In genomic region chr10:28777911-28778310, GRCh38 we compare ENCODE assay signal across 19 cellular contexts.
DNase-seq lines count a peak whose midpoint lies in the region; ATAC-seq, FAIRE-seq and TF ChIP-seq lines count a peak whose summit lies in the region.
"Had no signal": no experiment of that assay in that cellular context is flagged by ENCODE, and none has a peak within 500 bp of the region (broad histone marks: within the 10 kb centered on the region; RNA-seq: fewer than 3 reads in every experiment).

No MANE protein-coding gene starts in this region.

- H3K27me3 ChIP-seq in astrocyte (ENCODE audit: insufficient read depth, low read length) (no peaks in the 10 kb centered on the region), neural progenitor cell (no peaks in the 10 kb centered on the region), tibial nerve (no peaks in the 10 kb centered on the region), colonic mucosa (no peaks in the 10 kb centered on the region)
- H3K27me3 ChIP-seq: BE2C had no signal

- no peaks in the 10 kb centered on the region for H3K79me2 ChIP-seq in astrocyte (ENCODE audit: insufficient read depth, low read length)
- H3K79me2 ChIP-seq in neural progenitor cell (ENCODE audit: low read depth): no peaks in the 10 kb centered on the region

- H3K27me3 Mint-ChIP-seq in astrocyte (ENCODE audit: low read depth, unreplicated experiment): peaks cover 3% of the 10 kb centered on the region
- H3K27me3 Mint-ChIP-seq in neural progenitor cell (ENCODE audit: insufficient read depth, low read depth): peaks cover 8% of the 10 kb centered on the region
- peaks cover 0 to 6% (median 4%) of the 10 kb centered on the region in 5 donors for H3K27me3 Mint-ChIP-seq in naive thymus-derived CD8-positive, alpha-beta T cell

- H3K36me3 ChIP-seq in astrocyte (ENCODE audit: insufficient read depth, low read length) (no peaks in the 10 kb centered on the region), neural progenitor cell (no peaks in the 10 kb centered on the region), tibial nerve (no peaks in the 10 kb centered on the region), colonic mucosa (no peaks in the 10 kb centered on the region)
- H3K36me3 ChIP-seq: BE2C, HAP-1 had no signal

- 64 to 65% methylated on average over 2 of the region's 2 CpGs for WGBS in tibial nerve, 2 donors

- H3K4me3 Mint-ChIP-seq in astrocyte (ENCODE audit: unreplicated experiment) (no peak overlapping the region), neural progenitor cell (no peak overlapping the region)
- peak overlapping the region in 1 of 10 donors; percentile 51 for H3K4me3 Mint-ChIP-seq in naive thymus-derived CD8-positive, alpha-beta T cell
- H3K4me3 Mint-ChIP-seq: CD4-positive, CD25-positive, alpha-beta regulatory T cell; CD8-positive, alpha-beta memory T cell had no signal

- H3K36me3 Mint-ChIP-seq in astrocyte (ENCODE audit: low read depth, unreplicated experiment) (peaks cover 2% of the 10 kb centered on the region), neural progenitor cell (no peaks in the 10 kb centered on the region)
- peaks cover 0 to 4% (median 0%) of the 10 kb centered on the region in 3 donors for H3K36me3 Mint-ChIP-seq in naive thymus-derived CD8-positive, alpha-beta T cell
- H3K36me3 Mint-ChIP-seq: CD4-positive, CD25-positive, alpha-beta regulatory T cell; CD8-positive, alpha-beta memory T cell had no signal

- H3K27ac ChIP-seq in astrocyte (ENCODE audit: low read depth, low read length) (no peak overlapping the region), neural progenitor cell (no peak overlapping the region), tibial nerve (no peak overlapping the region), colonic mucosa (no peak overlapping the region)

- H3K9me3 ChIP-seq in astrocyte (ENCODE audit: insufficient read depth, low read depth, low read length) (no peaks in the 10 kb centered on the region), neural progenitor cell (ENCODE audit: low read depth) (no peaks in the 10 kb centered on the region), tibial nerve (no peaks in the 10 kb centered on the region), colonic mucosa (no peaks in the 10 kb centered on the region)
- H3K9me3 ChIP-seq: BE2C, HAP-1 had no signal

- FAIRE-seq in astrocyte (lab: Jason Lieb, UNC): no peak
- FAIRE-seq: A204.1, GM12878, HTR-8/SVneo had no signal

- DNase-seq in M059J (ENCODE audit: low read depth) (peak; percentile 4), astrocyte (ENCODE audit: low read depth) (peak; percentile 39), neural progenitor cell (ENCODE audit: low spot score) (no peak), tibial nerve (ENCODE audit: low spot score in 2 of 2) (no peak), colonic mucosa (no peak)
- DNase-seq in activated T-cell treated with anti-CD3 and anti-CD28 coated beads, Interleukin-2, amount 50 U/mL, for 1 hour: no peak
- no peak for DNase-seq in naive thymus-derived CD8-positive, alpha-beta T cell
- DNase-seq: ACHN; C1 segment of cervical spinal cord; CD4-positive, CD25-positive, alpha-beta regulatory T cell; CD8-positive, alpha-beta memory T cell; COR-L47; DMS 273 treated with DMSO at 0.1 percent for 48 hours; DND-41 had no signal

- H3K4me1 Mint-ChIP-seq in astrocyte (ENCODE audit: low read depth, unreplicated experiment) (peaks cover 13% of the 10 kb centered on the region), neural progenitor cell (peaks cover 34% of the 10 kb centered on the region)
- H3K4me1 Mint-ChIP-seq in naive thymus-derived CD8-positive, alpha-beta T cell: peaks cover 0 to 2% (median 0%) of the 10 kb centered on the region in 4 donors
- H3K4me1 Mint-ChIP-seq: CD4-positive, CD25-positive, alpha-beta regulatory T cell; CD8-positive, alpha-beta memory T cell had no signal

- H3K9ac ChIP-seq in astrocyte (ENCODE audit: low read length): no peak overlapping the region
- H3K9ac ChIP-seq in neural progenitor cell: no peak overlapping the region
- H3K9ac ChIP-seq in colonic mucosa (ENCODE audit: low read depth in 2 of 2, low read length in 2 of 2): no peak overlapping the region

- no peak for TF ChIP-seq POLR2A in tibial nerve (IDR thresholded peaks at IDR 0.05)

- H3K4me2 ChIP-seq in astrocyte (ENCODE audit: low read length): no peak overlapping the region
- H3K4me2 ChIP-seq in neural progenitor cell: no peak overlapping the region

- POLR2A ChIA-PET in naive thymus-derived CD8-positive, alpha-beta T cell (lab: Charles Lee): no interaction called here

- no peaks in the 10 kb centered on the region for H3F3A ChIP-seq in neural progenitor cell (ENCODE audit: low read depth)

- H4K20me1 ChIP-seq in astrocyte (ENCODE audit: insufficient read depth, low read length) (no peaks in the 10 kb centered on the region), neural progenitor cell (ENCODE audit: low read depth) (no peaks in the 10 kb centered on the region)

- intact Hi-C loops in colonic mucosa (cut with DNase I): no loop called here

- no peak overlapping the region for H2AFZ ChIP-seq in astrocyte (ENCODE audit: low read depth, low read length)
- no peak overlapping the region for H2AFZ ChIP-seq in neural progenitor cell (replicated peaks)

- no peak for TF ChIP-seq EP300 in tibial nerve (IDR thresholded peaks at IDR 0.05)

- H3K9me3 Mint-ChIP-seq in astrocyte (ENCODE audit: unreplicated experiment) (no peaks in the 10 kb centered on the region), neural progenitor cell (peaks cover 11% of the 10 kb centered on the region)
- H3K9me3 Mint-ChIP-seq in naive thymus-derived CD8-positive, alpha-beta T cell: peaks cover 0 to 15% (median 2%) of the 10 kb centered on the region in 9 donors

- peak overlapping the region; percentile 73 for H3K27ac Mint-ChIP-seq in astrocyte (ENCODE audit: unreplicated experiment)
- peak overlapping the region; percentile 4 for H3K27ac Mint-ChIP-seq in neural progenitor cell
- H3K27ac Mint-ChIP-seq in naive thymus-derived CD8-positive, alpha-beta T cell: no peak overlapping the region
- H3K27ac Mint-ChIP-seq: CD4-positive, CD25-positive, alpha-beta regulatory T cell; CD8-positive, alpha-beta memory T cell had no signal

- H3K4me1 ChIP-seq in astrocyte (ENCODE audit: insufficient read depth, low read length) (peaks cover 2% of the 10 kb centered on the region), neural progenitor cell (peaks cover 9% of the 10 kb centered on the region), tibial nerve (no peaks in the 10 kb centered on the region), colonic mucosa (no peaks in the 10 kb centered on the region)
- H3K4me1 ChIP-seq: HAP-1 had no signal

- ATAC-seq in naive thymus-derived CD8-positive, alpha-beta T cell: no peak
- ATAC-seq: GM12878 had no signal

- no peak for TF ChIP-seq CTCF in astrocyte (IDR thresholded peaks at IDR 0.05; ENCODE audit: insufficient read depth, low read depth, low read length)
- no peak for TF ChIP-seq CTCF in neural progenitor cell (IDR thresholded peaks at IDR 0.05)
- TF ChIP-seq CTCF in tibial nerve (IDR thresholded peaks at IDR 0.05): no peak
- TF ChIP-seq CTCF in colonic mucosa (IDR thresholded peaks at IDR 0.05): no peak

- no peak overlapping the region for H3K4me3 ChIP-seq in astrocyte (ENCODE audit: insufficient read depth, low read depth, low read length)
- no peak overlapping the region for H3K4me3 ChIP-seq in neural progenitor cell
- H3K4me3 ChIP-seq in tibial nerve: no peak overlapping the region
- H3K4me3 ChIP-seq in colonic mucosa: no peak overlapping the region
- H3K4me3 ChIP-seq: GM12878, HAP-1 had no signal

Comparison
In these comparisons a context has a peak if more than half of its experiments do, and no peak if none do; other contexts are left out.
1. DNase-seq: peak in M059J (single experiment) and astrocyte (single experiment); none in neural progenitor cell (single experiment), tibial nerve (0 of 2), activated T-cell treated with anti-CD3 and anti-CD28 coated beads, Interleukin-2, amount 50 U/mL, for 1 hour (single experiment), naive thymus-derived CD8-positive, alpha-beta T cell (0 of 10) and colonic mucosa (single experiment).
2. H3K27ac Mint-ChIP-seq: peak in astrocyte (single experiment) and neural progenitor cell (single experiment); none in naive thymus-derived CD8-positive, alpha-beta T cell (0 of 10).